Comparison of ENCODE assay signal across 2 cellular contexts in the genomic region with DNA sequence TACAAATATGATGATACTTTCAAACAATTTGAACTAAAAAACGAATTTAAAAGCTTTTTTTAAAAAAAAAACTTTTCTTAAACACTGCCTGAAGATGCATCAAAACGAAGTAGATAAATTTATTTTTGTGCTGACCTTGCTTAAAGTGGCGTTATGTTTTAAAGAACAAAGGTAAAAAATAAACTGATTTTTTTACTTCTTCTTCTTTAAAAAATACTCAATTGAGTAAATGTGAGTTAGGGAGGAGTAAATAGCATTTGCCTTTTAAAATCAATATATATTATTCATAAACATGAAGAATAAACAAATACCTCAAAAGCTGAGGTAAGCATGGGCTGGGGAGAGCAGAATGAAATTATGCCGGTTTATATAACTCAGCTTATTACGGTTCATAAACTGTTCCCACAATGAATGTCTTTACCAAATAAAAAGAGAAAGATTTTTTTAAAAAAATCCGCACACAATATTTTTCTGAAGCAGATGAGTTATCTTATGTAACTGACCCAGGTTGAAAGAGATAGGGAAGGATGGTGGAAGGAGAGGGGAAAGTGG.
TF ChIP-seq lines count a peak whose summit lies in the region.

No MANE protein-coding gene starts in this region.

TF ChIP-seq in K562, 482 proteins besides CTCF, POLR2A, EP300 and RAD21:
- TF ChIP-seq MAFF (IDR thresholded peaks at IDR 0.05; ENCODE audit: low read length) (peak; percentile 85), C11orf30 (IDR thresholded peaks at IDR 0.05; ENCODE audit: low read depth) (peak; percentile 51; the same call in 1 of the 2 replicates), ARNT (IDR thresholded peaks at IDR 0.05) (no peak), ZNF431 (CRISPR knock-in tag; IDR thresholded peaks at IDR 0.05) (no peak), MAFG (tag; conservative IDR thresholded peaks at IDR 0.05) (no peak; the same call in 1 of the 2 replicates), MAFK (IDR thresholded peaks at IDR 0.05; ENCODE audit: low read length) (peak; percentile 79), ZNF316 (IDR thresholded peaks at IDR 0.05) (peak; percentile 83), NR1H2 (CRISPR knock-in tag; IDR thresholded peaks at IDR 0.05) (no peak)
- TF ChIP-seq, protein P1, sequence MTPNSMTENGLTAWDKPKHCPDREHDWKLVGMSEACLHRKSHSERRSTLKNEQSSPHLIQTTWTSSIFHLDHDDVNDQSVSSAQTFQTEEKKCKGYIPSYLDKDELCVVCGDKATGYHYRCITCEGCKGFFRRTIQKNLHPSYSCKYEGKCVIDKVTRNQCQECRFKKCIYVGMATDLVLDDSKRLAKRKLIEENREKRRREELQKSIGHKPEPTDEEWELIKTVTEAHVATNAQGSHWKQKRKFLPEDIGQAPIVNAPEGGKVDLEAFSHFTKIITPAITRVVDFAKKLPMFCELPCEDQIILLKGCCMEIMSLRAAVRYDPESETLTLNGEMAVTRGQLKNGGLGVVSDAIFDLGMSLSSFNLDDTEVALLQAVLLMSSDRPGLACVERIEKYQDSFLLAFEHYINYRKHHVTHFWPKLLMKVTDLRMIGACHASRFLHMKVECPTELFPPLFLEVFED (CRISPR knock-in tag; conservative IDR thresholded peaks at IDR 0.05): no peak

TF ChIP-seq in endothelial cell of umbilical vein, 7 proteins besides CTCF, POLR2A, EP300 and RAD21:
- TF ChIP-seq MAX (IDR thresholded peaks at IDR 0.05; ENCODE audit: insufficient read depth, insufficient read length) (no peak), JUN (IDR thresholded peaks at IDR 0.05; ENCODE audit: borderline replicate concordance, insufficient read depth, insufficient read length, low read depth) (no peak), POLR2AphosphoS5 (IDR thresholded peaks at IDR 0.05; ENCODE audit: insufficient read depth, low read depth, low read length) (no peak), EZH2 (IDR thresholded peaks at IDR 0.05; ENCODE audit: borderline replicate concordance, low read depth, low read length, severe bottlenecking) (no peak), FOS (IDR thresholded peaks at IDR 0.05; ENCODE audit: borderline replicate concordance, insufficient read depth, low read length) (no peak), GATA2 (IDR thresholded peaks at IDR 0.05; ENCODE audit: insufficient read depth, insufficient read length, low read depth, low read length) (no peak)
